In genomic region chr11:14358729-14359439, GRCh38 we compare ENCODE assay signal across 8 cellular contexts. TPM values are rescaled to one million over a fixed set of nuclear protein-coding genes. Genes with fewer than 3 reads are reported as not detected.
DNase-seq lines count a peak whose midpoint lies in the region; ATAC-seq lines count a peak whose summit lies in the region.

RRAS2 (minus strand) TSS chr11:14359183; CDS start chr11:14358870, 313 bp downstream.

- H3K27ac ChIP-seq in ectodermal cell (ENCODE audit: insufficient read depth, low read depth, low read length, poor library complexity, severe bottlenecking): peak within 1 kb of the TSS; percentile 90

- H3K36me3 Mint-ChIP-seq in activated CD4-positive, alpha-beta memory T cell treated with anti-CD3 and anti-CD28 coated beads, Interleukin-2, amount 10 ng/mL, durations not matched to agents 7 days and 5 days (ENCODE audit: low read depth): peaks cover 24% of the 10 kb centered on the region

- peak within 1 kb of the TSS; percentile 95 for H3K4me3 Mint-ChIP-seq in activated CD4-positive, alpha-beta memory T cell treated with anti-CD3 and anti-CD28 coated beads, Interleukin-2, amount 10 ng/mL, durations not matched to agents 7 days and 5 days

- peaks cover 5% of the 10 kb centered on the region for H3K27me3 ChIP-seq in ectodermal cell (ENCODE audit: control insufficient read depth, insufficient read depth, low read length, poor library complexity, severe bottlenecking)

- peaks cover 54% of the 10 kb centered on the region for H3K4me1 Mint-ChIP-seq in activated CD4-positive, alpha-beta memory T cell treated with anti-CD3 and anti-CD28 coated beads, Interleukin-2, amount 10 ng/mL, durations not matched to agents 7 days and 5 days

- peaks cover 6% of the 10 kb centered on the region for H3K27me3 Mint-ChIP-seq in activated CD4-positive, alpha-beta memory T cell treated with anti-CD3 and anti-CD28 coated beads, Interleukin-2, amount 10 ng/mL, durations not matched to agents 7 days and 5 days

- H3K9me3 ChIP-seq in ectodermal cell (ENCODE audit: control insufficient read depth, low read length): no peaks in the 10 kb centered on the region

- POLR2A ChIA-PET in activated CD4-positive, alpha-beta memory T cell treated with anti-CD3 and anti-CD28 coated beads, Interleukin-2, amount 10 ng/mL, durations not matched to agents 7 days and 5 days (lab: Charles Lee): interaction anchor here (1.0 to 1.6 kb wide), 3 partner anchors 8 to 533 kb away, joined by 3 to 8 read pairs (median 5); partner anchors contain the start of gene CYP2R1

- H3K4me3 ChIP-seq in ectodermal cell (ENCODE audit: insufficient read depth, low read depth, low read length): peak within 1 kb of the TSS; percentile 87

- H3K9me3 Mint-ChIP-seq in activated CD4-positive, alpha-beta memory T cell treated with anti-CD3 and anti-CD28 coated beads, Interleukin-2, amount 10 ng/mL, durations not matched to agents 7 days and 5 days: no peaks in the 10 kb centered on the region

- peak within 1 kb of the TSS; percentile 81 for H3K27ac Mint-ChIP-seq in activated CD4-positive, alpha-beta memory T cell treated with anti-CD3 and anti-CD28 coated beads, Interleukin-2, amount 10 ng/mL, durations not matched to agents 7 days and 5 days

- H3K4me1 ChIP-seq in ectodermal cell (ENCODE audit: control insufficient read depth, insufficient read depth, low read length): no peaks in the 10 kb centered on the region

- CTCF ChIA-PET in activated CD4-positive, alpha-beta memory T cell treated with anti-CD3 and anti-CD28 coated beads, Interleukin-2, amount 10 ng/mL, durations not matched to agents 7 days and 5 days (lab: Charles Lee): interaction anchor here (1.2 to 1.4 kb wide), 2 partner anchors 13 to 97 kb away, joined by 3 to 6 read pairs; no protein-coding TSS in a partner anchor

- 0 to 1% methylated on average over 78 of the region's 78 CpGs for WGBS in ectodermal cell, 2 experiments

- DNase-seq in SKM-1 treated with dmso at 0.1 percent for 144 hours (lab: John Stamatoyannopoulos, UW; ENCODE audit: unreplicated experiment): peak; percentile 43
- no peak for DNase-seq in SKM-1 (lab: John Stamatoyannopoulos, UW; ENCODE audit: unreplicated experiment)
- peak; percentile 36 for DNase-seq in NCI-H446 treated with DMSO at 0.1 percent for 48 hours (lab: John Stamatoyannopoulos, UW)
- DNase-seq in activated CD4-positive, alpha-beta memory T cell treated with anti-CD3 and anti-CD28 coated beads, Interleukin-2, amount 10 ng/mL, durations not matched to agents 7 days and 5 days: peak; percentile 82
- DNase-seq in medulla oblongata (ENCODE audit: extremely low spot score): peak; percentile 49
- DNase-seq in stimulated activated CD8-positive, alpha-beta memory T cell treated with anti-CD3 and anti-CD28 coated beads, Interleukin-12 subunit alpha, Interleukin-12 subunit beta, amount 100 ng/mL, for 1 hour (ENCODE audit: low read depth): peak; percentile 65

- peak; percentile 71 for ATAC-seq in HG02938 (IDR thresholded peaks at IDR 0.05; ENCODE audit: unreplicated experiment)

- no peaks in the 10 kb centered on the region for H3K36me3 ChIP-seq in ectodermal cell (ENCODE audit: control insufficient read depth, insufficient read depth, low read length)

RNA-seq across cellular contexts. Expression of gene RRAS2, which starts in this region (rescaled TPM):
- 10 to 100 TPM; 55.7 to 58.5 TPM for total RNA-seq in activated CD4-positive, alpha-beta memory T cell treated with anti-CD3 and anti-CD28 coated beads, Interleukin-2, amount 10 ng/mL, durations not matched to agents 7 days and 5 days
- polyA plus RNA-seq in ectodermal cell (2013, experiment 1 of 4): 77.1 TPM
- polyA plus RNA-seq in ectodermal cell (2013, experiment 2 of 4): 73.5 TPM
- polyA plus RNA-seq in ectodermal cell (2013, experiment 3 of 4): 61.5 TPM
- polyA plus RNA-seq in ectodermal cell (2013, experiment 4 of 4): 63.1 TPM
